In genomic region chr10:123620621-123621020, GRCh38 we compare ENCODE assay signal across 3 cellular contexts.
TF ChIP-seq lines count a peak whose summit lies in the region.

No MANE protein-coding gene starts in this region.

TF ChIP-seq in SK-N-SH, 30 proteins besides CTCF, POLR2A, EP300 and RAD21:
- TF ChIP-seq GATA2 (CRISPR knock-in tag; IDR thresholded peaks at IDR 0.05) (0 out of 2 replicates have a peak, but pooled peaks have one; percentile 25), JUND (IDR thresholded peaks at IDR 0.05) (no peak)

TF ChIP-seq in SK-N-SH treated with all-trans-retinoic acid at 6 μM for 48 hours, 23 proteins besides CTCF, POLR2A, EP300 and RAD21:
- no peak for TF ChIP-seq PATZ1 (CRISPR knock-in tag; IDR thresholded peaks at IDR 0.05; ENCODE audit: borderline replicate concordance)
- no peak for TF ChIP-seq ZNF70 (CRISPR knock-in tag; IDR thresholded peaks at IDR 0.05)
- TF ChIP-seq ARNTL (CRISPR knock-in tag; IDR thresholded peaks at IDR 0.05; ENCODE audit: borderline replicate concordance, low read depth): no peak
- no peak for TF ChIP-seq GLIS3 (CRISPR knock-in tag; IDR thresholded peaks at IDR 0.05)
- TF ChIP-seq CSRNP3 (CRISPR knock-in tag; IDR thresholded peaks at IDR 0.05): no peak
- TF ChIP-seq PPARA (CRISPR knock-in tag; IDR thresholded peaks at IDR 0.05; ENCODE audit: borderline replicate concordance): no peak
- no peak for TF ChIP-seq BACH2 (CRISPR knock-in tag; IDR thresholded peaks at IDR 0.05; ENCODE audit: borderline replicate concordance)
- no peak for TF ChIP-seq ZFP30 (CRISPR knock-in tag; IDR thresholded peaks at IDR 0.05)
TF ChIP-seq in SK-N-SH treated with all-trans-retinoic acid at 6 μM for 48 hours: peak in this region for 0.

TF ChIP-seq in H1, 55 proteins besides CTCF, POLR2A, EP300 and RAD21:
- TF ChIP-seq SRF (IDR thresholded peaks at IDR 0.05; ENCODE audit: low read depth, low read length): no peak
- TF ChIP-seq NANOG (IDR thresholded peaks at IDR 0.05; ENCODE audit: insufficient read depth, low read depth, low read length, poor library complexity, severe bottlenecking): no peak
- TF ChIP-seq POLR2AphosphoS5 (IDR thresholded peaks at IDR 0.05; ENCODE audit: low read depth, low read length): no peak
- no peak for TF ChIP-seq RNF2 (IDR thresholded peaks at IDR 0.05; ENCODE audit: borderline replicate concordance, low read depth, low read length, missing control alignments, poor library complexity, severe bottlenecking)
- TF ChIP-seq BRCA1 (IDR thresholded peaks at IDR 0.05; ENCODE audit: low read depth, low read length): no peak
